ENCODE assay signal across 8 cellular contexts in the genomic region with DNA sequence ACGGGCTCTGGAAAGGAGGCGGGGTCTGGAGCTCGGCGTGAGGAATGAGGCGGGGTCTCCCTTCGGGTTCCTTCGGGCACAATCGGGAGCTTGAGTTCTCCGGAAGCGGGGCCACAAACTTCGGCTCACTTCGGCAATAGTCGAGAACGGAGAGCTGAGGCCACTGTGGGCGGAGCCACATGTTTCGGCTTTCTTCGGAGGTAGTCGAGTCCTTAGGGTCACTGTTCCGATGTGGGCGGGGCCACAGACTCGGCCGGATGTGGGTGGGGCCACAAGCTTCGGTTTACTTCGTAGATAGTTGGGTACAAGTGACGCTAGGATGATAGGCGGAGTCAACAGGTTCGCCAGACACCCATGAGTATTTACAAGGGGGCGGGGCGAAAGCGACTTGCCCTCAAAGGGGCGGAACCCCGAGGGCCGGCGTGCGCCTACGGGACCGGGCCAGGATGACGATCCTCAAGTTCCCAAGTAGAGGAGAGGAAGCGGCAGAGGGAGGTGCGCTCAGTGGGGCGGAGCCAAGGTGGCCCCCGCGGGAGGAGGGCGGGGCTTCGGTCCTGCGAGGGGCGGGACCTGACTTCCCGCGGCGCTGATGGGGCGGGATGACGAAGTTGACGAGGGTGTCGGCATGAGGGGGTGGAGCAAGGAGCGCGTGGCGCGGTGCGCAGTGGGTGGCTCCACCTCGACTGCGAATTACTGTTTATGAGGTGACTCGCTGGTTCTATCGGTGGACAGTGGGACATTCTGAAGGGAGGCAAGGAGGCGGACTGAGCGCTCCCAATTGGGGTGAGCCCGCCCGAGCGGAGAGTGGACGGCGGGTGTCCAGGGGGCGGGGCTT. TPM values are rescaled to one million over a fixed set of nuclear protein-coding genes. Genes with fewer than 3 reads are reported as not detected.
A peak's percentile ranks its signal among the peaks of the same experiment; 100 is the strongest.
DNase-seq lines count a peak whose midpoint lies in the region; ATAC-seq and TF ChIP-seq lines count a peak whose summit lies in the region.

No MANE protein-coding gene starts in this region.

- H3K4me1 Mint-ChIP-seq in naive thymus-derived CD8-positive, alpha-beta T cell = peaks cover 22 to 53% (median 44%) of the 10 kb centered on the region in 4 donors
- peaks cover 23 to 47% of the 10 kb centered on the region in 2 donors for H3K4me1 Mint-ChIP-seq in stimulated activated naive B cell treated with anti-CD40 and anti-IgM and Interleukin-4, amounts not matched to agents 10 μg/mL and 1 μg/mL and 100 μg/mL, for 72 hours

- H3K27ac ChIP-seq in RWPE2 (ENCODE audit: poor library complexity, severe bottlenecking) = peak overlapping the region; percentile 76

- peak; percentile 64 for ATAC-seq in RWPE2 (ENCODE audit: low read depth)
- peak; percentile 54 to 63 for ATAC-seq in naive thymus-derived CD8-positive, alpha-beta T cell
- peak; percentile 61 to 65 for ATAC-seq in stimulated activated naive B cell treated with anti-CD40 and anti-IgM and Interleukin-4, amounts not matched to agents 10 μg/mL and 1 μg/mL and 100 μg/mL, for 72 hours (replicated peaks)

- no peaks in the 10 kb centered on the region for H3K9me3 Mint-ChIP-seq in naive thymus-derived CD8-positive, alpha-beta T cell
- H3K9me3 Mint-ChIP-seq in stimulated activated naive B cell treated with anti-CD40 and anti-IgM and Interleukin-4, amounts not matched to agents 10 μg/mL and 1 μg/mL and 100 μg/mL, for 72 hours = no peaks in the 10 kb centered on the region

- H3K36me3 Mint-ChIP-seq in naive thymus-derived CD8-positive, alpha-beta T cell = peaks cover 0 to 31% (median 4%) of the 10 kb centered on the region in 3 donors
- H3K36me3 Mint-ChIP-seq in stimulated activated naive B cell treated with anti-CD40 and anti-IgM and Interleukin-4, amounts not matched to agents 10 μg/mL and 1 μg/mL and 100 μg/mL, for 72 hours = peaks cover 23 to 32% of the 10 kb centered on the region in 2 donors

- H3K9me3 ChIP-seq in Loucy (ENCODE audit: insufficient read depth, low read depth, low read length) (no peaks in the 10 kb centered on the region), RWPE2 (ENCODE audit: severe bottlenecking) (no peaks in the 10 kb centered on the region)

- peaks cover 26% of the 10 kb centered on the region for H3K4me1 ChIP-seq in Loucy (ENCODE audit: insufficient read depth, low read length, poor library complexity, severe bottlenecking)
- no peaks in the 10 kb centered on the region for H3K4me1 ChIP-seq in RWPE2 (ENCODE audit: insufficient read depth, poor library complexity, severe bottlenecking)

- H3K4me3 ChIP-seq in H7 (ENCODE audit: insufficient read depth, low read depth, low read length) = peak overlapping the region; percentile 90
- H3K4me3 ChIP-seq in Loucy (ENCODE audit: low read length, poor library complexity, severe bottlenecking) = peak overlapping the region; percentile 89
- peak overlapping the region; percentile 71 for H3K4me3 ChIP-seq in RWPE2 (ENCODE audit: severe bottlenecking)

- TF ChIP-seq CTCF in Loucy (conservative IDR thresholded peaks at IDR 0.05; ENCODE audit: low read length) (no peak), RWPE2 (IDR thresholded peaks at IDR 0.05; ENCODE audit: poor library complexity, severe bottlenecking) (no peak)

- no peaks in the 10 kb centered on the region for H3K27me3 ChIP-seq in H7 (ENCODE audit: control insufficient read depth, insufficient read depth, low read length)
- no peaks in the 10 kb centered on the region for H3K27me3 ChIP-seq in Loucy (ENCODE audit: insufficient read depth, low read length, poor library complexity, severe bottlenecking)
- no peaks in the 10 kb centered on the region for H3K27me3 ChIP-seq in RWPE2 (ENCODE audit: insufficient read depth, poor library complexity, severe bottlenecking)

- peaks cover 48% of the 10 kb centered on the region for H3K79me2 ChIP-seq in Loucy (ENCODE audit: insufficient read depth, low read length)

- H3F3A ChIP-seq in Loucy (ENCODE audit: low read depth) = no peaks in the 10 kb centered on the region

- no peaks in the 10 kb centered on the region for H3K27me3 Mint-ChIP-seq in naive thymus-derived CD8-positive, alpha-beta T cell
- no peaks in the 10 kb centered on the region for H3K27me3 Mint-ChIP-seq in stimulated activated naive B cell treated with anti-CD40 and anti-IgM and Interleukin-4, amounts not matched to agents 10 μg/mL and 1 μg/mL and 100 μg/mL, for 72 hours

- H3K9ac ChIP-seq in Loucy (ENCODE audit: low read depth, low read length, poor library complexity, severe bottlenecking) = peak overlapping the region; percentile 95

- peaks cover 26% of the 10 kb centered on the region for H4K20me1 ChIP-seq in Loucy (ENCODE audit: insufficient read depth, low read length, poor library complexity, severe bottlenecking)

- H3K4me3 Mint-ChIP-seq in naive thymus-derived CD8-positive, alpha-beta T cell = peak overlapping the region; percentile 86 to 100 (median 95)
- peak overlapping the region; percentile 91 to 96 for H3K4me3 Mint-ChIP-seq in stimulated activated naive B cell treated with anti-CD40 and anti-IgM and Interleukin-4, amounts not matched to agents 10 μg/mL and 1 μg/mL and 100 μg/mL, for 72 hours

- peak overlapping the region; percentile 80 for H2AFZ ChIP-seq in Loucy (ENCODE audit: low read length)

- H3K4me2 ChIP-seq in Loucy (ENCODE audit: low read depth, low read length, poor library complexity, severe bottlenecking) = peak overlapping the region; percentile 84

- no peaks in the 10 kb centered on the region for H3K9me2 ChIP-seq in Loucy (replicated peaks; ENCODE audit: low read depth, low read length)

- DNase-seq in ELR (ENCODE audit: low read depth) (peak; percentile 100), H7 (peak; percentile 97), RWPE2 (ENCODE audit: low spot score) (peak; percentile 99), fibroblast of peridontal ligament (ENCODE audit: extremely low read depth) (peak; percentile 100)
- DNase-seq in activated effector memory CD4-positive, alpha-beta T cell treated with Interleukin-2 at 50 U/mL for 16 hours = peak; percentile 100
- DNase-seq in naive thymus-derived CD8-positive, alpha-beta T cell = peak; percentile 99 to 100 (median 100)
- peak; percentile 100 for DNase-seq in stimulated activated naive B cell treated with anti-CD40 and anti-IgM and Interleukin-4, amounts not matched to agents 10 μg/mL and 1 μg/mL and 100 μg/mL, for 72 hours

- POLR2A ChIA-PET in naive thymus-derived CD8-positive, alpha-beta T cell (lab: Charles Lee) = interaction anchor here (0.7 to 7.0 kb wide), 20 partner anchors 11 to 1070 kb away, joined by 3 to 158 read pairs (median 6); a partner anchor contains a TSS

- H3K36me3 ChIP-seq in H7 (replicated peaks; ENCODE audit: control insufficient read depth, insufficient read depth, low read length) (peaks cover 17% of the 10 kb centered on the region), Loucy (ENCODE audit: insufficient read depth, low read length) (peaks cover 10% of the 10 kb centered on the region; the same call in 1 of the 2 replicates), RWPE2 (ENCODE audit: low read depth) (peaks cover 30% of the 10 kb centered on the region)

- peak overlapping the region; percentile 98 to 100 (median 99) for H3K27ac Mint-ChIP-seq in naive thymus-derived CD8-positive, alpha-beta T cell
- H3K27ac Mint-ChIP-seq in stimulated activated naive B cell treated with anti-CD40 and anti-IgM and Interleukin-4, amounts not matched to agents 10 μg/mL and 1 μg/mL and 100 μg/mL, for 72 hours = peak overlapping the region; percentile 99

RNA-seq across cellular contexts. Expression of a gene that starts 0.5 kb away (rescaled TPM):
- 76.6 and 88.1 TPM in 2 replicates for total RNA-seq in H7 (2014; rRNA removed; shearing (Covaris generic))
- 10 to 100 TPM; 35.9 to 36.1 TPM for total RNA-seq in naive thymus-derived CD8-positive, alpha-beta T cell
- polyA plus RNA-seq in naive thymus-derived CD8-positive, alpha-beta T cell = 10 to 100 TPM; 11.9 to 17.9 (median 14.8) TPM

RNA-seq across cellular contexts. Expression of a gene that starts 1.2 kb away (rescaled TPM):
- total RNA-seq in H7 (2014; rRNA removed; shearing (Covaris generic)) = 76.9 and 87.8 TPM in 2 replicates
- 10 to 100 TPM; 25.2 to 25.6 TPM for total RNA-seq in naive thymus-derived CD8-positive, alpha-beta T cell
- polyA plus RNA-seq in naive thymus-derived CD8-positive, alpha-beta T cell = 10 to 100 TPM; 23.4 to 38.7 (median 33.3) TPM

RNA-seq across cellular contexts. Expression of a gene that starts 10.8 kb away (rescaled TPM):
- 3,283 and 3,663 TPM in 2 replicates for total RNA-seq in H7 (2014; rRNA removed; shearing (Covaris generic))
- 1,000 to 10,000 TPM; 1,288 to 1,335 TPM for total RNA-seq in naive thymus-derived CD8-positive, alpha-beta T cell
- polyA plus RNA-seq in naive thymus-derived CD8-positive, alpha-beta T cell = 1,000 to 10,000 TPM; 1,265 to 1,506 (median 1,311) TPM

RNA-seq across cellular contexts. Expression of a gene that starts 16.9 kb away (rescaled TPM):
- total RNA-seq in H7 (2014; rRNA removed; shearing (Covaris generic)) = 1.9 and 2.8 TPM in 2 replicates
- total RNA-seq in naive thymus-derived CD8-positive, alpha-beta T cell = not detected
- under 1 TPM in 1 of 3 donors, not detected in 2; 0.13 TPM for polyA plus RNA-seq in naive thymus-derived CD8-positive, alpha-beta T cell

RNA-seq across cellular contexts. Expression of a gene that starts 30.4 kb away (rescaled TPM):
- total RNA-seq in H7 (2014; rRNA removed; shearing (Covaris generic)) = 3.6 and 4.7 TPM in 2 replicates
- 10 to 100 TPM; 18.5 to 20.5 TPM for total RNA-seq in naive thymus-derived CD8-positive, alpha-beta T cell
- 10 to 100 TPM in 1 of 3 donors, 1 to 10 TPM in 2; 7.7 to 13.9 (median 9.3) TPM for polyA plus RNA-seq in naive thymus-derived CD8-positive, alpha-beta T cell

Comparison
In these comparisons a context has a peak if more than half of its experiments do, and no peak if none do; other contexts are left out.
1. Peak in every context shown above with its lines: DNase-seq, ATAC-seq, H3K4me3 ChIP-seq and H3K27ac ChIP-seq.